In the genomic region with DNA sequence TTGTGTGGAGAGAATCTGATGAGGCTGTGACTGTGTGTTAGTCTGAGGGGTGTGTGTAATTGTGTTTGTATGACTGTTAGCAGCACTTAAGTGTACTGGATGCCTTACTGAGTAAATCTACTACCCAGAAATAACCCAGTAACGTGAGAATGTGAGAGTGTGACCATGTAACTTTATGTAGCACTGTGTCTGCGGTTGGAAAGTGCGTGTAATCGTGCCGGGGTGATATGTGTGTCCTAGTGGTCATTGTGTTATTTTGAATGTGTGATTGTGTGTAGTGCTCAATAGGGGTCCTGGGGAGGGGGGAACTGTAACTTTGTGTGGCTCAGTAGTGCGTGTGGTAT, we compare ENCODE assay signal across 8 cellular contexts. TPM values are rescaled to one million over a fixed set of nuclear protein-coding genes. Genes with fewer than 3 reads are reported as not detected.
DNase-seq lines count a peak whose midpoint lies in the region; ATAC-seq, FAIRE-seq and TF ChIP-seq lines count a peak whose summit lies in the region.

No MANE protein-coding gene starts in this region.

- peak; percentile 1 for ATAC-seq in CD4-positive, alpha-beta T cell (ENCODE audit: poor library complexity)
- ATAC-seq in GM19395 (IDR thresholded peaks at IDR 0.05; ENCODE audit: unreplicated experiment), result no peak

- peak overlapping the region; percentile 97 for H3K4me3 ChIP-seq in Loucy (ENCODE audit: low read length, poor library complexity, severe bottlenecking)

- peak overlapping the region; percentile 81 for H3K27ac ChIP-seq in CD4-positive, alpha-beta T cell (ENCODE audit: low read depth, low read length)

- no peaks in the 10 kb centered on the region for H4K20me1 ChIP-seq in Loucy (ENCODE audit: insufficient read depth, low read length, poor library complexity, severe bottlenecking)

- H3K4me3 Mint-ChIP-seq in CD4-positive, alpha-beta T cell, result peak overlapping the region; percentile 93
- H3K4me3 Mint-ChIP-seq in chondrocyte (ENCODE audit: unreplicated experiment) (peak overlapping the region; percentile 87), mesothelial cell of epicardium (peak overlapping the region; percentile 91)

- DNase-seq in CD4-positive, alpha-beta T cell, result no peak
- no peak for DNase-seq in chondrocyte (ENCODE audit: low spot score)
- DNase-seq in mesothelial cell of epicardium (ENCODE audit: low spot score in 2 of 2, unreplicated experiment in 2 of 2), result no peak
- DNase-seq in urothelium cell line (ENCODE audit: low spot score), result no peak
- DNase-seq in NCI-H226, result no peak
- DNase-seq in GM19239 (ENCODE audit: insufficient read length, low spot score), result no peak

- FAIRE-seq in urothelium cell line (lab: Jason Lieb, UNC) (peak; percentile 37), GM19239 (lab: Jason Lieb, UNC) (no peak)

- H3K9ac ChIP-seq in Loucy (ENCODE audit: low read depth, low read length, poor library complexity, severe bottlenecking), result peak overlapping the region; percentile 93

- peak overlapping the region; percentile 89 for H3K27ac Mint-ChIP-seq in CD4-positive, alpha-beta T cell
- peak overlapping the region; percentile 87 for H3K27ac Mint-ChIP-seq in chondrocyte (ENCODE audit: unreplicated experiment)
- peak overlapping the region; percentile 90 for H3K27ac Mint-ChIP-seq in mesothelial cell of epicardium

- no peaks in the 10 kb centered on the region for H3K27me3 ChIP-seq in CD4-positive, alpha-beta T cell (ENCODE audit: control insufficient read depth, insufficient read depth, low read length)
- H3K27me3 ChIP-seq in Loucy (ENCODE audit: insufficient read depth, low read length, poor library complexity, severe bottlenecking), result no peaks in the 10 kb centered on the region

- H3F3A ChIP-seq in Loucy (ENCODE audit: low read depth), result no peaks in the 10 kb centered on the region

- H3K4me2 ChIP-seq in Loucy (ENCODE audit: low read depth, low read length, poor library complexity, severe bottlenecking), result peak overlapping the region; percentile 97

- H3K9me2 ChIP-seq in Loucy (replicated peaks; ENCODE audit: low read depth, low read length), result no peaks in the 10 kb centered on the region

- POLR2A ChIA-PET in CD4-positive, alpha-beta T cell (lab: Charles Lee), result no interaction called here

- no peaks in the 10 kb centered on the region for H3K27me3 Mint-ChIP-seq in CD4-positive, alpha-beta T cell
- no peaks in the 10 kb centered on the region for H3K27me3 Mint-ChIP-seq in chondrocyte (ENCODE audit: low read depth)
- H3K27me3 Mint-ChIP-seq in mesothelial cell of epicardium (ENCODE audit: low read depth), result no peaks in the 10 kb centered on the region

- H2AFZ ChIP-seq in Loucy (ENCODE audit: low read length), result peak overlapping the region; percentile 89

- intact Hi-C loops in CD4-positive, alpha-beta T cell (cut with DNase I, micrococcal nuclease), result loop anchor here (1.0 to 10.0 kb wide), 12 partner anchors 8 to 1001 kb away; partner anchors contain the start of genes ZNF420 (in 2 of the 2), ZNF146 (in 1 of the 2), ZNF260 (in 1 of the 2) and ZNF345 (in 1 of the 2)

- CTCF ChIA-PET in CD4-positive, alpha-beta T cell (lab: Charles Lee), result no interaction called here

- peaks cover 10% of the 10 kb centered on the region for H3K9me3 ChIP-seq in CD4-positive, alpha-beta T cell (ENCODE audit: control insufficient read depth, low read length)
- no peaks in the 10 kb centered on the region for H3K9me3 ChIP-seq in Loucy (ENCODE audit: insufficient read depth, low read depth, low read length)

- no peak for TF ChIP-seq CTCF in CD4-positive, alpha-beta T cell (IDR thresholded peaks at IDR 0.05)
- TF ChIP-seq CTCF in Loucy (conservative IDR thresholded peaks at IDR 0.05; ENCODE audit: low read length) (no peak), chondrocyte (IDR thresholded peaks at IDR 0.05) (no peak), mesothelial cell of epicardium (IDR thresholded peaks at IDR 0.05; ENCODE audit: unreplicated experiment) (no peak)

- H3K4me1 Mint-ChIP-seq in CD4-positive, alpha-beta T cell (ENCODE audit: low read depth), result peaks cover 42% of the 10 kb centered on the region
- peaks cover 26% of the 10 kb centered on the region for H3K4me1 Mint-ChIP-seq in chondrocyte (ENCODE audit: low read depth)
- H3K4me1 Mint-ChIP-seq in mesothelial cell of epicardium, result peaks cover 18% of the 10 kb centered on the region

- H3K79me2 ChIP-seq in Loucy (ENCODE audit: insufficient read depth, low read length), result peaks cover 29% of the 10 kb centered on the region

- peaks cover 8% of the 10 kb centered on the region for H3K9me3 Mint-ChIP-seq in CD4-positive, alpha-beta T cell
- peaks cover 13% of the 10 kb centered on the region for H3K9me3 Mint-ChIP-seq in chondrocyte (ENCODE audit: low read depth)
- peaks cover 7% of the 10 kb centered on the region for H3K9me3 Mint-ChIP-seq in mesothelial cell of epicardium

- H3K4me1 ChIP-seq in Loucy (ENCODE audit: insufficient read depth, low read length, poor library complexity, severe bottlenecking), result peaks cover 16% of the 10 kb centered on the region

- H3K36me3 ChIP-seq in Loucy (ENCODE audit: insufficient read depth, low read length), result no peaks in the 10 kb centered on the region

- H3K36me3 Mint-ChIP-seq in CD4-positive, alpha-beta T cell (ENCODE audit: low read depth), result peaks cover 61% of the 10 kb centered on the region
- peaks cover 17% of the 10 kb centered on the region for H3K36me3 Mint-ChIP-seq in chondrocyte (ENCODE audit: low read depth)
- peaks cover 15% of the 10 kb centered on the region for H3K36me3 Mint-ChIP-seq in mesothelial cell of epicardium

RNA-seq across cellular contexts. Expression of gene ZNF383, which starts 0.6 kb away (rescaled TPM):
- 10 to 100 TPM; 13.1 to 15.7 TPM for total RNA-seq in CD4-positive, alpha-beta T cell
- total RNA-seq in chondrocyte (6.0 to 10.6 TPM (median 7.7 TPM) in 3 replicates), mesothelial cell of epicardium (11.0 to 11.4 TPM (median 11.0 TPM) in 3 replicates)

RNA-seq across cellular contexts. Expression of gene ZNF585B, which starts 8.2 kb away (rescaled TPM):
- total RNA-seq in CD4-positive, alpha-beta T cell, result 1 to 10 TPM; 6.1 to 6.4 TPM
- total RNA-seq in chondrocyte, result 2.1 to 17.9 TPM (median 3.3 TPM) in 3 replicates
- total RNA-seq in mesothelial cell of epicardium, result 16.8 to 22.5 TPM (median 18.1 TPM) in 3 replicates

RNA-seq across cellular contexts. Expression of gene ZNF585A, which starts 46.1 kb away (rescaled TPM):
- total RNA-seq in CD4-positive, alpha-beta T cell, result 1 to 10 TPM; 4.5 to 4.6 TPM
- total RNA-seq in chondrocyte (5.5 to 14.7 TPM (median 7.1 TPM) in 3 replicates), mesothelial cell of epicardium (11.5 to 13.1 TPM (median 12.5 TPM) in 3 replicates)
